Comparison of ENCODE assay signal across 16 cellular contexts in genomic region chr11:12168114-12168513, GRCh38. TPM values are rescaled to one million over a fixed set of nuclear protein-coding genes. Genes with fewer than 3 reads are reported as not detected.
DNase-seq lines count a peak whose midpoint lies in the region; ATAC-seq and TF ChIP-seq lines count a peak whose summit lies in the region.
"Had no signal": no experiment of that assay in that cellular context is flagged by ENCODE, and none has a peak within 500 bp of the region (broad histone marks: within the 10 kb centered on the region; RNA-seq: fewer than 3 reads in every experiment).

No MANE protein-coding gene starts in this region.

- H3K36me3 ChIP-seq in lower lobe of right lung: peaks cover 15% of the 10 kb centered on the region

- H3K27ac ChIP-seq in lower lobe of right lung: peak overlapping the region; percentile 72
- H3K27ac ChIP-seq: body of pancreas, C4-2B, HL-60 had no signal

- H3K4me3 Mint-ChIP-seq in stimulated activated naive CD8-positive, alpha-beta T cell treated with anti-CD3 and anti-CD28 coated beads, Interleukin-15, Interleukin-2, amounts not matched to agents 100 ng/mL and 50 ng/mL, for 24 hours: no peak overlapping the region
- no peak overlapping the region for H3K4me3 Mint-ChIP-seq in activated T-helper 2 cell treated with anti-CD3 and anti-CD28 coated beads, Interferon-gamma antibody, Interleukin-2, Interleukin-4, amounts not matched to agents 10 μg/mL and 5 μg/mL and 100 μg/mL, durations not matched to agents 14 hours and 24 hours and 36 hours (ENCODE audit: low read depth)

- H3K4me1 ChIP-seq in lower lobe of right lung: peaks cover 39% of the 10 kb centered on the region
- H3K4me1 ChIP-seq: body of pancreas had no signal

- no peak for TF ChIP-seq CTCF in lower lobe of right lung (IDR thresholded peaks at IDR 0.05)

- intact Hi-C loops in activated T-helper 2 cell treated with anti-CD3 and anti-CD28 coated beads, Interferon-gamma antibody, Interleukin-2, Interleukin-4, amounts not matched to agents 10 μg/mL and 5 μg/mL and 100 μg/mL, durations not matched to agents 14 hours and 24 hours and 36 hours (cut with micrococcal nuclease): no loop called here
- intact Hi-C loops in lower lobe of right lung (cut with DNase I): no loop called here

- no peaks in the 10 kb centered on the region for H3K27me3 ChIP-seq in lower lobe of right lung (ENCODE audit: low read depth)
- H3K27me3 ChIP-seq: body of pancreas had no signal

- H3K27ac Mint-ChIP-seq in stimulated activated naive CD8-positive, alpha-beta T cell treated with anti-CD3 and anti-CD28 coated beads, Interleukin-15, Interleukin-2, amounts not matched to agents 100 ng/mL and 50 ng/mL, for 24 hours: peak overlapping the region; percentile 74
- H3K27ac Mint-ChIP-seq in activated T-helper 2 cell treated with anti-CD3 and anti-CD28 coated beads, Interferon-gamma antibody, Interleukin-2, Interleukin-4, amounts not matched to agents 10 μg/mL and 5 μg/mL and 100 μg/mL, durations not matched to agents 14 hours and 24 hours and 36 hours: peak overlapping the region; percentile 73

- DNase-seq in stimulated activated naive CD8-positive, alpha-beta T cell treated with anti-CD3 and anti-CD28 coated beads, Interleukin-15, Interleukin-2, amounts not matched to agents 100 U/mL and 50 U/mL, for 24 hours: no peak
- no peak for DNase-seq in activated T-helper 2 cell treated with anti-CD3 and anti-CD28 coated beads, Interferon-gamma antibody, Interleukin-2, Interleukin-4, amounts not matched to agents 10 μg/mL and 5 μg/mL and 100 μg/mL, durations not matched to agents 14 hours and 24 hours and 36 hours (ENCODE audit: low spot score)
- no peak for DNase-seq in lower lobe of right lung
- DNase-seq in HT-29 (ENCODE audit: low spot score): no peak
- DNase-seq: activated CD4-positive, alpha-beta T cell treated with anti-CD3 and anti-CD28 coated beads for 4 hours; activated effector memory CD4-positive, alpha-beta T cell treated with anti-CD3 and anti-CD28 coated beads, Interleukin-2, amount 50 U/mL, for 16 hours; body of pancreas; effector CD4-positive, alpha-beta T cell; NCI-H1694 treated with DMSO at 0.1 percent for 48 hours; NCI-H526; occipital lobe had no signal

- ATAC-seq in stimulated activated naive CD8-positive, alpha-beta T cell treated with anti-CD3 and anti-CD28 coated beads, Interleukin-15, Interleukin-2, amounts not matched to agents 100 U/mL and 50 U/mL, for 24 hours: no peak
- ATAC-seq in lower lobe of right lung: no peak
- no peak for ATAC-seq in HG03108 (IDR thresholded peaks at IDR 0.05; ENCODE audit: unreplicated experiment)
- ATAC-seq in HG03139 (IDR thresholded peaks at IDR 0.05; ENCODE audit: unreplicated experiment): no peak
- ATAC-seq: body of pancreas had no signal

- no peak overlapping the region for H3K4me3 ChIP-seq in lower lobe of right lung
- H3K4me3 ChIP-seq: body of pancreas had no signal

- peaks cover 52% of the 10 kb centered on the region for H3K4me1 Mint-ChIP-seq in stimulated activated naive CD8-positive, alpha-beta T cell treated with anti-CD3 and anti-CD28 coated beads, Interleukin-15, Interleukin-2, amounts not matched to agents 100 ng/mL and 50 ng/mL, for 24 hours (ENCODE audit: low read depth)
- H3K4me1 Mint-ChIP-seq in activated T-helper 2 cell treated with anti-CD3 and anti-CD28 coated beads, Interferon-gamma antibody, Interleukin-2, Interleukin-4, amounts not matched to agents 10 μg/mL and 5 μg/mL and 100 μg/mL, durations not matched to agents 14 hours and 24 hours and 36 hours (ENCODE audit: low read depth): peaks cover 64% of the 10 kb centered on the region

- H3K9me3 ChIP-seq in lower lobe of right lung: no peaks in the 10 kb centered on the region
- H3K9me3 ChIP-seq: body of pancreas had no signal

- H3K9me3 Mint-ChIP-seq in stimulated activated naive CD8-positive, alpha-beta T cell treated with anti-CD3 and anti-CD28 coated beads, Interleukin-15, Interleukin-2, amounts not matched to agents 100 ng/mL and 50 ng/mL, for 24 hours: peaks cover 5% of the 10 kb centered on the region
- peaks cover 8% of the 10 kb centered on the region for H3K9me3 Mint-ChIP-seq in activated T-helper 2 cell treated with anti-CD3 and anti-CD28 coated beads, Interferon-gamma antibody, Interleukin-2, Interleukin-4, amounts not matched to agents 10 μg/mL and 5 μg/mL and 100 μg/mL, durations not matched to agents 14 hours and 24 hours and 36 hours

- H3K27me3 Mint-ChIP-seq in stimulated activated naive CD8-positive, alpha-beta T cell treated with anti-CD3 and anti-CD28 coated beads, Interleukin-15, Interleukin-2, amounts not matched to agents 100 ng/mL and 50 ng/mL, for 24 hours: no peaks in the 10 kb centered on the region
- no peaks in the 10 kb centered on the region for H3K27me3 Mint-ChIP-seq in activated T-helper 2 cell treated with anti-CD3 and anti-CD28 coated beads, Interferon-gamma antibody, Interleukin-2, Interleukin-4, amounts not matched to agents 10 μg/mL and 5 μg/mL and 100 μg/mL, durations not matched to agents 14 hours and 24 hours and 36 hours (ENCODE audit: low read depth)

- peaks cover 34% of the 10 kb centered on the region for H3K36me3 Mint-ChIP-seq in stimulated activated naive CD8-positive, alpha-beta T cell treated with anti-CD3 and anti-CD28 coated beads, Interleukin-15, Interleukin-2, amounts not matched to agents 100 ng/mL and 50 ng/mL, for 24 hours (ENCODE audit: low read depth)
- H3K36me3 Mint-ChIP-seq in activated T-helper 2 cell treated with anti-CD3 and anti-CD28 coated beads, Interferon-gamma antibody, Interleukin-2, Interleukin-4, amounts not matched to agents 10 μg/mL and 5 μg/mL and 100 μg/mL, durations not matched to agents 14 hours and 24 hours and 36 hours (ENCODE audit: low read depth): peaks cover 84% of the 10 kb centered on the region

RNA-seq across cellular contexts. Expression of gene MICAL2, which starts 57.7 kb away (rescaled TPM):
- total RNA-seq in activated T-helper 2 cell treated with anti-CD3 and anti-CD28 coated beads, Interferon-gamma antibody, Interleukin-2, Interleukin-4, amounts not matched to agents 10 μg/mL and 5 μg/mL and 100 μg/mL, durations not matched to agents 14 hours and 24 hours and 36 hours: 736 TPM in 2 replicates
- 127 TPM for total RNA-seq in lower lobe of right lung
- total RNA-seq in HT-29 (2014; rRNA removed; shearing (Covaris generic)): 150 and 153 TPM in 2 replicates
